In the genomic region with DNA sequence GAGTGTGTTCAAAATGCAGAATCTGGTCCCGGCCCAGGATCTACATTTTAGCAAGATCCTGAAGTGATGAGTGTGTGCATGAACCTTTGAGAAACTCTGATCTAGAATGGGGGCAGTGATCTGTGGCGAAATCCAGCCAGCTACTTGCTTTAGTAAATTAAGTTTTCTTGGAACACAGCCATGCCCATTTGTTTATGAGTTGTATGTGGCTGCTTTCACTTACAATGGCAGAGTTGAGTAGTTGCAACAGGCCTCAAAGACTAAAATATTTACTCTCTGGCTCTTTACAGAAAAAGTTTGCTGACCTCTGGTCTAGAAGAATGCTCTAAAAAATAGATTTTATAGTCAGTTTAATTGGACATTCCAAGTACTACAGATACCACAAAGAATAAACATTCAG, we compare ENCODE assay signal across 17 cellular contexts.
DNase-seq lines count a peak whose midpoint lies in the region; ATAC-seq and TF ChIP-seq lines count a peak whose summit lies in the region.
"Had no signal": no experiment of that assay in that cellular context is flagged by ENCODE, and none has a peak within 500 bp of the region (broad histone marks: within the 10 kb centered on the region; RNA-seq: fewer than 3 reads in every experiment).

No MANE protein-coding gene starts in this region.

- H3K4me1 Mint-ChIP-seq in mesothelial cell of epicardium, result peaks cover 31% of the 10 kb centered on the region
- H3K4me1 Mint-ChIP-seq: B cell had no signal

- dilution Hi-C loops in IMR-90 (cut with HindIII; ENCODE audit: low sequenced_read_pairs, unreplicated experiment), result no loop called here

- H4K20me1 ChIP-seq in IMR-90 (ENCODE audit: insufficient read depth, low read length), result no peaks in the 10 kb centered on the region

- no peak overlapping the region for H4K8ac ChIP-seq in IMR-90 (ENCODE audit: low read depth in 2 of 2, low read length in 2 of 2)

- H3K27ac ChIP-seq in IMR-90 (ENCODE audit: insufficient read depth, low read length), result peak overlapping the region; percentile 73; the same call in 1 of the 2 replicates
- peak overlapping the region in 1 of 4 donors; percentile 13 for H3K27ac ChIP-seq in tibial nerve

- peaks cover 4% of the 10 kb centered on the region; the same call in 1 of the 2 replicates for H3K9me3 ChIP-seq in IMR-90 (ENCODE audit: control insufficient read depth, insufficient read depth, low read length)
- no peaks in the 10 kb centered on the region for H3K9me3 ChIP-seq in tibial nerve

- H2BK20ac ChIP-seq in IMR-90 (ENCODE audit: low read depth, low read length), result no peak overlapping the region

- H3K56ac ChIP-seq in IMR-90 (ENCODE audit: extremely low read depth, insufficient read depth, low read length), result no peak overlapping the region

- CTCF ChIA-PET in IMR-90 (lab: Yijun Ruan, JAX), result no interaction called here

- H3K4me3 ChIP-seq in IMR-90 (ENCODE audit: insufficient read depth, low read depth, low read length) (no peak overlapping the region), cardiac fibroblast (replicated peaks in 1 of 2; ENCODE audit: low read depth in 2 of 2, low read length in 2 of 2) (no peak overlapping the region), tibial nerve (no peak overlapping the region)
- H3K4me3 ChIP-seq: K562 had no signal

- no peak overlapping the region for H3K4me3 Mint-ChIP-seq in mesothelial cell of epicardium
- H3K4me3 Mint-ChIP-seq: activated CD4-positive, alpha-beta memory T cell treated with anti-CD3 and anti-CD28 coated beads for 36 hours; activated T-helper 1 cell treated with anti-CD3 and anti-CD28 coated beads, Interleukin-12 subunit alpha, Interleukin-12 subunit beta, Interleukin-2, Interleukin-4 antibody, amounts not matched to agents 30 ng/mL and 10 ng/mL and 1 ng/mL, durations not matched to agents 14 hours and 24 hours and 36 hours; B cell had no signal

- TF ChIP-seq EP300 in tibial nerve (IDR thresholded peaks at IDR 0.05), result no peak

- H2BK5ac ChIP-seq in IMR-90 (ENCODE audit: low read depth, low read length, poor library complexity, severe bottlenecking), result peak overlapping the region; percentile 18

- H3K27me3 Mint-ChIP-seq in mesothelial cell of epicardium (ENCODE audit: low read depth), result no peaks in the 10 kb centered on the region
- H3K27me3 Mint-ChIP-seq: activated CD4-positive, alpha-beta memory T cell treated with anti-CD3 and anti-CD28 coated beads for 36 hours; B cell had no signal

- no peak overlapping the region for H4K91ac ChIP-seq in IMR-90 (ENCODE audit: insufficient read depth, low read depth, low read length)

- peak overlapping the region; percentile 52; the same call in 1 of the 2 replicates for H2AK5ac ChIP-seq in IMR-90 (ENCODE audit: low read depth, low read length)

- H2AFZ ChIP-seq in IMR-90 (replicated peaks; ENCODE audit: low read length, poor library complexity), result no peak overlapping the region

- H3K9me3 Mint-ChIP-seq in mesothelial cell of epicardium, result peaks cover 5% of the 10 kb centered on the region

- no peak overlapping the region for H3K23ac ChIP-seq in IMR-90 (ENCODE audit: low read depth, low read length)

- H3K79me1 ChIP-seq in IMR-90 (ENCODE audit: low read depth in 1 of 2, low read length in 2 of 2), result no peaks in the 10 kb centered on the region

- no peaks in the 10 kb centered on the region for H3K36me3 ChIP-seq in IMR-90 (ENCODE audit: control insufficient read depth, insufficient read depth, low read length)
- no peaks in the 10 kb centered on the region for H3K36me3 ChIP-seq in tibial nerve

- no peak overlapping the region for H3K9ac ChIP-seq in IMR-90 (ENCODE audit: low read depth, low read length)

- POLR2A ChIA-PET in IMR-90 (lab: Charles Lee; ENCODE audit: unreplicated experiment), result no interaction called here

- H2AK9ac ChIP-seq in IMR-90 (replicated peaks; ENCODE audit: low read depth, low read length, poor library complexity), result no peak overlapping the region

- peak overlapping the region; percentile 27; the same call in 1 of the 2 replicates for H3K4ac ChIP-seq in IMR-90 (ENCODE audit: low read depth, low read length)

- ATAC-seq in IMR-90 (ENCODE audit: low read depth) (peak; percentile 86), HG03460 (IDR thresholded peaks at IDR 0.05; ENCODE audit: unreplicated experiment) (no peak)
- ATAC-seq: K562 had no signal

- H3K27ac Mint-ChIP-seq in mesothelial cell of epicardium, result peak overlapping the region; percentile 45
- H3K27ac Mint-ChIP-seq: activated CD4-positive, alpha-beta memory T cell treated with anti-CD3 and anti-CD28 coated beads for 36 hours; activated T-helper 1 cell treated with anti-CD3 and anti-CD28 coated beads, Interleukin-12 subunit alpha, Interleukin-12 subunit beta, Interleukin-2, Interleukin-4 antibody, amounts not matched to agents 30 ng/mL and 10 ng/mL and 1 ng/mL, durations not matched to agents 14 hours and 24 hours and 36 hours; B cell had no signal

- peak; percentile 71 for DNase-seq in AG09319 (ENCODE audit: extremely low read depth, low read depth)
- peak; percentile 75 for DNase-seq in IMR-90
- DNase-seq in cardiac fibroblast (ENCODE audit: low read depth in 2 of 2), result peak; percentile 22 to 79
- no peak for DNase-seq in mesothelial cell of epicardium (ENCODE audit: low spot score in 2 of 2, unreplicated experiment in 2 of 2)
- no peak for DNase-seq in nucleus accumbens (lab: John Stamatoyannopoulos, UW)
- DNase-seq in tibial nerve (ENCODE audit: low spot score in 2 of 2), result no peak
- DNase-seq in G401 (ENCODE audit: low spot score), result no peak
- DNase-seq: activated CD4-positive, alpha-beta memory T cell treated with anti-CD3 and anti-CD28 coated beads for 36 hours; DMS153; NCI-H1694; NCI-H82; SHP77; substantia nigra had no signal

- peak overlapping the region; percentile 21; the same call in 2 of the 3 replicates for H2BK15ac ChIP-seq in IMR-90 (ENCODE audit: low read depth, low read length)

- no CpG with 5 or more reads among the region's 2 CpGs for WGBS in IMR-90 (ENCODE audit: extremely low coverage in 2 of 2, insufficient read length in 1 of 2), 2 experiments
- WGBS in tibial nerve, 2 donors, result 48 to 52% methylated on average over 2 of the region's 2 CpGs

- TF ChIP-seq POLR2A in IMR-90 (IDR thresholded peaks at IDR 0.05; ENCODE audit: low read depth, low read length) (no peak), tibial nerve (IDR thresholded peaks at IDR 0.05) (no peak)

- H3K4me1 ChIP-seq in IMR-90 (ENCODE audit: control insufficient read depth, insufficient read depth, low read length) (peaks cover 10% of the 10 kb centered on the region), tibial nerve (peaks cover 0 to 9% (median 0%) of the 10 kb centered on the region in 4 donors)

- in situ Hi-C loops in IMR-90 (cut with MboI; ENCODE audit: low sequenced_read_pairs) (no loop called here), G401 (cut with HindIII; ENCODE audit: low sequenced_read_pairs) (no loop called here)

- H3K36me3 Mint-ChIP-seq in mesothelial cell of epicardium, result peaks cover 4% of the 10 kb centered on the region
- H3K36me3 Mint-ChIP-seq: activated CD4-positive, alpha-beta memory T cell treated with anti-CD3 and anti-CD28 coated beads for 36 hours had no signal

- no peak overlapping the region for H3K4me2 ChIP-seq in IMR-90 (ENCODE audit: low read depth, low read length)

- no peak overlapping the region; the same call in 1 of the 2 replicates for H4K5ac ChIP-seq in IMR-90 (ENCODE audit: low read depth, low read length)

- H3K9me1 ChIP-seq in IMR-90 (ENCODE audit: insufficient read depth, low read length), result no peaks in the 10 kb centered on the region

- H3K18ac ChIP-seq in IMR-90 (ENCODE audit: low read depth, low read length), result no peak overlapping the region; the same call in 1 of the 2 replicates

- no TSS peak for BruUV-seq in IMR-90 (replicated peaks; lab: Mats Ljungman, UMichigan)

- intact Hi-C loops in IMR-90 (cut with micrococcal nuclease), result no loop called here

- no peak overlapping the region for H3K14ac ChIP-seq in IMR-90 (replicated peaks; ENCODE audit: low read depth, low read length)

- TF ChIP-seq RAD21 in IMR-90 (IDR thresholded peaks at IDR 0.05; ENCODE audit: low read length), result no peak

- H3K27me3 ChIP-seq in IMR-90 (ENCODE audit: control insufficient read depth, insufficient read depth, low read length) (no peaks in the 10 kb centered on the region; the same call in 1 of the 2 replicates), tibial nerve (no peaks in the 10 kb centered on the region)

- no peak for TF ChIP-seq CTCF in AG09319 (IDR thresholded peaks at IDR 0.05; ENCODE audit: low read depth, low read length)
- TF ChIP-seq CTCF in IMR-90 (conservative IDR thresholded peaks at IDR 0.05; ENCODE audit: low read depth, low read length), result no peak
- no peak for TF ChIP-seq CTCF in cardiac fibroblast (IDR thresholded peaks at IDR 0.05; ENCODE audit: low read depth, low read length)
- no peak for TF ChIP-seq CTCF in mesothelial cell of epicardium (IDR thresholded peaks at IDR 0.05; ENCODE audit: unreplicated experiment)
- TF ChIP-seq CTCF in tibial nerve (IDR thresholded peaks at IDR 0.05), result no peak

- H2BK120ac ChIP-seq in IMR-90 (ENCODE audit: low read depth, low read length), result peak overlapping the region; percentile 18; the same call in 1 of the 2 replicates

TF ChIP-seq in IMR-90, 13 proteins besides CTCF, POLR2A, EP300 and RAD21:
- TF ChIP-seq NFE2L2 (IDR thresholded peaks at IDR 0.05; ENCODE audit: low read depth, low read length) (no peak), RFX5 (IDR thresholded peaks at IDR 0.05; ENCODE audit: low read depth, low read length) (no peak), CEBPB (IDR thresholded peaks at IDR 0.05; ENCODE audit: low read depth, low read length) (0 out of 2 replicates have a peak, but pooled peaks have one; percentile 26)

Comparison
In these comparisons a context has a peak if more than half of its experiments do, and no peak if none do; other contexts are left out.
1. DNase-seq: peak in AG09319 (single experiment), IMR-90 (single experiment) and cardiac fibroblast (2 of 2); none in mesothelial cell of epicardium (0 of 2), nucleus accumbens (0 of 56), tibial nerve (0 of 2) and G401 (single experiment).